12 cellular contexts compared by ENCODE assay signal in genomic region chr6:128478230-128479047, GRCh38. TPM values are rescaled to one million over a fixed set of nuclear protein-coding genes. Genes with fewer than 3 reads are reported as not detected.
DNase-seq lines count a peak whose midpoint lies in the region; ATAC-seq and TF ChIP-seq lines count a peak whose summit lies in the region.
"Had no signal": no experiment of that assay in that cellular context is flagged by ENCODE, and none has a peak within 500 bp of the region (broad histone marks: within the 10 kb centered on the region; RNA-seq: fewer than 3 reads in every experiment).

No MANE protein-coding gene starts in this region.

- H3K27me3 Mint-ChIP-seq in CD4-positive, alpha-beta T cell, result no peaks in the 10 kb centered on the region
- no peaks in the 10 kb centered on the region for H3K27me3 Mint-ChIP-seq in effector memory CD8-positive, alpha-beta T cell
- H3K27me3 Mint-ChIP-seq in neural crest cell (ENCODE audit: low read depth), result no peaks in the 10 kb centered on the region

- H3K4me1 ChIP-seq in KMS-11 (ENCODE audit: low read depth, poor library complexity, severe bottlenecking), result peaks cover 40% of the 10 kb centered on the region

- H3K4me1 Mint-ChIP-seq in CD4-positive, alpha-beta T cell (ENCODE audit: low read depth), result peaks cover 12% of the 10 kb centered on the region
- H3K4me1 Mint-ChIP-seq in effector memory CD8-positive, alpha-beta T cell (ENCODE audit: low read depth in 2 of 2), result peaks cover 4 to 5% of the 10 kb centered on the region in 2 donors
- H3K4me1 Mint-ChIP-seq in neural crest cell, result peaks cover 17% of the 10 kb centered on the region

- no peaks in the 10 kb centered on the region for H3K9me3 Mint-ChIP-seq in CD4-positive, alpha-beta T cell
- no peaks in the 10 kb centered on the region for H3K9me3 Mint-ChIP-seq in effector memory CD8-positive, alpha-beta T cell
- no peaks in the 10 kb centered on the region for H3K9me3 Mint-ChIP-seq in neural crest cell

- no peak for ATAC-seq in CD4-positive, alpha-beta T cell (ENCODE audit: poor library complexity)
- no peak for ATAC-seq in effector memory CD8-positive, alpha-beta T cell (replicated peaks)
- no peak for ATAC-seq in GM19395 (IDR thresholded peaks at IDR 0.05; ENCODE audit: unreplicated experiment)
- no peak for ATAC-seq in GM19452 (IDR thresholded peaks at IDR 0.05; ENCODE audit: unreplicated experiment)

- no peaks in the 10 kb centered on the region for H3K36me3 Mint-ChIP-seq in CD4-positive, alpha-beta T cell (ENCODE audit: low read depth)
- no peaks in the 10 kb centered on the region for H3K36me3 Mint-ChIP-seq in effector memory CD8-positive, alpha-beta T cell (ENCODE audit: insufficient read depth)
- H3K36me3 Mint-ChIP-seq in neural crest cell (ENCODE audit: low read depth), result no peaks in the 10 kb centered on the region

- no peaks in the 10 kb centered on the region for H3K27me3 ChIP-seq in CD4-positive, alpha-beta T cell (ENCODE audit: control insufficient read depth, insufficient read depth, low read length)
- no peaks in the 10 kb centered on the region for H3K27me3 ChIP-seq in KMS-11 (ENCODE audit: insufficient read depth, low read depth)

- no peaks in the 10 kb centered on the region for H4K20me1 ChIP-seq in KMS-11 (ENCODE audit: insufficient read depth)

- in situ Hi-C loops in GM13976 (cut with MboI; ENCODE audit: low sequenced_read_pairs, unreplicated experiment), result no loop called here

- peak overlapping the region; percentile 38 for H3K27ac Mint-ChIP-seq in CD4-positive, alpha-beta T cell
- peak overlapping the region in 1 of 2 donors; percentile 69 for H3K27ac Mint-ChIP-seq in effector memory CD8-positive, alpha-beta T cell
- peak overlapping the region; percentile 15 for H3K27ac Mint-ChIP-seq in neural crest cell (ENCODE audit: unreplicated experiment)

- no peak overlapping the region for H3K4me3 ChIP-seq in KMS-11 (IDR thresholded peaks at IDR 0.05; ENCODE audit: insufficient read depth, low read depth, low read length)

- H3K36me3 ChIP-seq in KMS-11 (ENCODE audit: insufficient read depth), result no peaks in the 10 kb centered on the region

- no peak for DNase-seq in CD4-positive, alpha-beta T cell
- DNase-seq in effector memory CD8-positive, alpha-beta T cell, result no peak
- no peak for DNase-seq in neural crest cell (ENCODE audit: low read depth, low spot score)
- no peak for DNase-seq in SHP77 (lab: John Stamatoyannopoulos, UW)
- DNase-seq in GM13976 (ENCODE audit: low spot score), result no peak
- DNase-seq: activated CD8-positive, alpha-beta memory T cell treated with anti-CD3 and anti-CD28 coated beads, Interleukin-2, amount 50 U/mL, for 4 hours; GDM1; NCI-H1105 treated with DMSO at 0.1 percent for 48 hours; SIG-M5 had no signal

- H3K4me3 Mint-ChIP-seq in CD4-positive, alpha-beta T cell, result peak overlapping the region; percentile 78
- peak overlapping the region; percentile 42 to 67 for H3K4me3 Mint-ChIP-seq in effector memory CD8-positive, alpha-beta T cell
- H3K4me3 Mint-ChIP-seq in neural crest cell, result no peak overlapping the region

- H2AFZ ChIP-seq in KMS-11 (ENCODE audit: low read depth), result no peak overlapping the region

- peak overlapping the region; percentile 28; the same call in 1 of the 2 replicates for H3K9ac ChIP-seq in KMS-11

- CTCF ChIA-PET in CD4-positive, alpha-beta T cell (lab: Charles Lee), result no interaction called here

- no peak overlapping the region for H3K27ac ChIP-seq in CD4-positive, alpha-beta T cell (ENCODE audit: low read depth, low read length)
- H3K27ac ChIP-seq in KMS-11, result peak overlapping the region; percentile 16; the same call in 1 of the 2 replicates

- no peak for TF ChIP-seq CTCF in CD4-positive, alpha-beta T cell (IDR thresholded peaks at IDR 0.05)
- TF ChIP-seq CTCF in KMS-11 (conservative IDR thresholded peaks at IDR 0.05; ENCODE audit: low read depth, low read length) (no peak), neural crest cell (conservative IDR thresholded peaks at IDR 0.05) (no peak), GM13976 (IDR thresholded peaks at IDR 0.05; ENCODE audit: borderline replicate concordance, control extremely low read depth, extremely low read depth, insufficient read depth, missing control alignments) (no peak)

- H3K79me2 ChIP-seq in KMS-11 (ENCODE audit: insufficient read depth, low read depth), result peaks cover 42% of the 10 kb centered on the region

- no peaks in the 10 kb centered on the region for H3K9me3 ChIP-seq in CD4-positive, alpha-beta T cell (ENCODE audit: control insufficient read depth, low read length)

- H3K4me2 ChIP-seq in KMS-11, result peak overlapping the region; percentile 62

- POLR2A ChIA-PET in CD4-positive, alpha-beta T cell (lab: Charles Lee), result no interaction called here

- intact Hi-C loops in CD4-positive, alpha-beta T cell (cut with DNase I, micrococcal nuclease), result no loop called here

RNA-seq across cellular contexts. Expression of gene PTPRK, which starts 42.0 kb away (rescaled TPM):
- 10 to 100 TPM in 1 of 2 experiments, 1 to 10 TPM in 1; 8.4 to 10.3 TPM for total RNA-seq in CD4-positive, alpha-beta T cell
- total RNA-seq in neural crest cell, result 30.4 and 30.8 TPM in 2 replicates
